ENCODE assay signal across 1 cellular context in the genomic region with DNA sequence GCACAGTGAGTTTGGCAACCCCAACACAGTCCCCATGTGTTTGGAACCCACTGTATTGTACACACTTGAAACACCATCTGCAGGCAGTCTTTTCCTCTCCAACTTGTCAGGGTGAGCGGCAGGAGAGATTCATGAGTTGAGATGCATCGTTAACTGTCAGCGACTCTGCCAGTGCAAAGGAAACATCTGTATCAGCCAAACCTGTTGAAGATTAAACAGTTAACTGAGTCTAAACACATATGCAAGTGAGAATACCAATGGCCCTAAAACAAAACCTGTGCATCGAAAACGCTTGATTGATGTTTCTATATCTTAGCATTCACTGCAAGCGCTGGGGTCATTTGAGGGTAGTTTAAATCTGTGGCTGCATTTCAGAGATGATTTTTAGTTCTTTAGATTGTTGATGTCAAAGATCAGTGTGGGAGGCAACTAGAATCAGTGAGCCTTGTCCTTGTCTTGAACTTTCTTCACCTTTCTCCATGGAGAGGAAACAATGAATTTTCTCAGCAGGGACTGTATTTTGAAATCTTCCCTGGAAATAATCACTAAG.
TF ChIP-seq lines count a peak whose summit lies in the region.

No MANE protein-coding gene starts in this region.

TF ChIP-seq in IMR-90, 13 proteins besides CTCF, POLR2A, EP300 and RAD21 (continued from another document):
- TF ChIP-seq, protein P1, sequence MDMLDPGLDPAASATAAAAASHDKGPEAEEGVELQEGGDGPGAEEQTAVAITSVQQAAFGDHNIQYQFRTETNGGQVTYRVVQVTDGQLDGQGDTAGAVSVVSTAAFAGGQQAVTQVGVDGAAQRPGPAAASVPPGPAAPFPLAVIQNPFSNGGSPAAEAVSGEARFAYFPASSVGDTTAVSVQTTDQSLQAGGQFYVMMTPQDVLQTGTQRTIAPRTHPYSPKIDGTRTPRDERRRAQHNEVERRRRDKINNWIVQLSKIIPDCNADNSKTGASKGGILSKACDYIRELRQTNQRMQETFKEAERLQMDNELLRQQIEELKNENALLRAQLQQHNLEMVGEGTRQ (IDR thresholded peaks at IDR 0.05; ENCODE audit: low read depth, low read length) = no peak
- TF ChIP-seq NFE2L2 (IDR thresholded peaks at IDR 0.05; ENCODE audit: low read depth, low read length) (no peak), MAZ (IDR thresholded peaks at IDR 0.05; ENCODE audit: borderline replicate concordance, low read depth, low read length) (no peak), CHD1 (IDR thresholded peaks at IDR 0.05; ENCODE audit: low read depth, low read length) (no peak), SMC3 (IDR thresholded peaks at IDR 0.05; ENCODE audit: low read depth, low read length) (no peak)
